ENCODE assay signal across 14 cellular contexts in the genomic region with DNA sequence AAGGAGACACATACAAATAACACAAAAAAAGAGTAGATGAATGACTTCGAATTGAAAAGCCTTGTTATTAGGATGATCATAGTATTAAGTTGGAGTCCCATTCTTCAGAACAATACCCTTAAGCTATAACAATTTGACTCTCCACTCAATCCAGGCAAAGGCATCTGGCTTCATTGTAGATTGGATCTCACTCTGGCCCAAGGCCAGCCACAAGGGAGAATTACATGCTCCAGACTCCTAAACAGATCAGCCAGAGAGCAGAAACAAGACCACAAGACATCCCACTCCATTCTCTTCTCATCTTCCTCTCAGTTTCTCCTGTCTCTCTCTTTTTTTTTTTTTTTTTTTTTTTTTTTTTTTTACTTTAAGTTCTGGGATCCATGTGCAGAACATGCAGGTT.
DNase-seq lines count a peak whose midpoint lies in the region; ATAC-seq and TF ChIP-seq lines count a peak whose summit lies in the region.
"Had no signal": no experiment of that assay in that cellular context is flagged by ENCODE, and none has a peak within 500 bp of the region (broad histone marks: within the 10 kb centered on the region; RNA-seq: fewer than 3 reads in every experiment).

No MANE protein-coding gene starts in this region.

- H3K27ac Mint-ChIP-seq in glutamatergic neuron (ENCODE audit: unreplicated experiment) = no peak overlapping the region
- H3K27ac Mint-ChIP-seq: HFFc6 had no signal

- H3K4me3 Mint-ChIP-seq in glutamatergic neuron (ENCODE audit: unreplicated experiment) = no peak overlapping the region
- H3K4me3 Mint-ChIP-seq: CD4-positive, alpha-beta memory T cell; HFFc6 had no signal

- H3K9me3 Mint-ChIP-seq in glutamatergic neuron (ENCODE audit: unreplicated experiment) = peaks cover 6% of the 10 kb centered on the region

- no peaks in the 10 kb centered on the region for H3K27me3 Mint-ChIP-seq in glutamatergic neuron (ENCODE audit: unreplicated experiment)

- no peak for TF ChIP-seq CTCF in glutamatergic neuron (IDR thresholded peaks at IDR 0.05; ENCODE audit: partially characterized antibody, unreplicated experiment)

- ATAC-seq in left lobe of liver = no peak
- no peak for ATAC-seq in GM21619 (IDR thresholded peaks at IDR 0.05; ENCODE audit: unreplicated experiment)

- H3K36me3 Mint-ChIP-seq in glutamatergic neuron (ENCODE audit: unreplicated experiment) = no peaks in the 10 kb centered on the region
- H3K36me3 Mint-ChIP-seq: CD4-positive, alpha-beta memory T cell had no signal

- H3K4me1 Mint-ChIP-seq in glutamatergic neuron (ENCODE audit: low read depth, unreplicated experiment) = no peaks in the 10 kb centered on the region
- H3K4me1 Mint-ChIP-seq: CD4-positive, alpha-beta memory T cell had no signal

- in situ Hi-C loops in G401 (cut with HindIII; ENCODE audit: low sequenced_read_pairs) = no loop called here

- DNase-seq in ELF-1 (ENCODE audit: low read depth, low spot score) (peak; percentile 21), G401 (ENCODE audit: low spot score) (peak; percentile 68), cerebellum (ENCODE audit: low spot score) (peak; percentile 17), left lobe of liver (ENCODE audit: low spot score) (no peak), glutamatergic neuron (no peak)
- DNase-seq: Calu3; CD4-positive, alpha-beta memory T cell; COR-L47; DMS53; DMS79 treated with DMSO at 0.1 percent for 48 hours; GDM1; GOT3; HFFc6 had no signal

Comparison
In these comparisons a context has a peak if more than half of its experiments do, and no peak if none do; other contexts are left out.
1. DNase-seq: peak in ELF-1 (single experiment), G401 (single experiment) and cerebellum (single experiment); none in left lobe of liver (single experiment) and glutamatergic neuron (single experiment).